In the genomic region with DNA sequence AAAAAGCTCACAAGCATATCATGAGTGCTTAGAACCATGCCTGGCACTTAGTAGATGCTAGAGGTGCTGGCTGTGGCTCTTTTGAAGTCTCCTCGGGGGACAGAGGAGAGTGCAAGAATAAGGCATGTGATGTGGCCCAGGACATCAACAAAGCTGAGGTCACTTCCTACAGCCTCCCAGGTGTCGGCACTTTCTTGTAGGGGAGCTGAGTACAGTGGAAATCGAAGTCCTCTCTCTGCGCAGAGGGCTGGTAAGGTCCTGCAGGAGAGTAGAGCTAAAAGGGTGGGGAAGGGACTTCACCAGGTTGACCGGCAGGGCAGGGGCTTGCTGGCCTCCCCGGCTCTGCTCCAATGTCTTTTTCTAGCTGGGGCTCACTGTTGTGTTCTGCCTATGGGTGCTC, we compare ENCODE assay signal across 21 cellular contexts. TPM values are rescaled to one million over a fixed set of nuclear protein-coding genes. Genes with fewer than 3 reads are reported as not detected.
DNase-seq lines count a peak whose midpoint lies in the region; ATAC-seq, FAIRE-seq and TF ChIP-seq lines count a peak whose summit lies in the region.
"Had no signal": no experiment of that assay in that cellular context is flagged by ENCODE, and none has a peak within 500 bp of the region (broad histone marks: within the 10 kb centered on the region; RNA-seq: fewer than 3 reads in every experiment).

No MANE protein-coding gene starts in this region.

- no peaks in the 10 kb centered on the region for H3K9me3 ChIP-seq in HepG2 (ENCODE audit: low read length)
- no peaks in the 10 kb centered on the region for H3K9me3 ChIP-seq in right lobe of liver
- H3K9me3 ChIP-seq in kidney (ENCODE audit: control insufficient read depth in 1 of 2, low read length in 2 of 2): no peaks in the 10 kb centered on the region
- H3K9me3 ChIP-seq in trophoblast cell (ENCODE audit: insufficient read depth, low read depth, low read length): no peaks in the 10 kb centered on the region
- H3K9me3 ChIP-seq: BLaER1 had no signal

- POLR2A ChIA-PET in HepG2 (lab: Yijun Ruan, JAX): interaction anchor here (1.0 to 6.4 kb wide), 8 partner anchors 8 to 49 kb away, joined by 3 to 72 read pairs (median 9); a partner anchor contains a TSS

- no peak overlapping the region for H3K4me3 ChIP-seq in HepG2 (replicated peaks in 1 of 3; ENCODE audit: insufficient read depth in 1 of 3, low read depth in 2 of 3, low read length in 3 of 3)
- H3K4me3 ChIP-seq in right lobe of liver: no peak overlapping the region
- H3K4me3 ChIP-seq in kidney (ENCODE audit: low read length in 2 of 2): no peak overlapping the region
- H3K4me3 ChIP-seq in trophoblast cell (ENCODE audit: low read depth, low read length): no peak overlapping the region
- H3K4me3 ChIP-seq: BLaER1, K562 had no signal

- H3K36me3 ChIP-seq in HepG2 (replicated peaks in 1 of 2; ENCODE audit: control insufficient read depth in 1 of 2, insufficient read depth in 2 of 2, low read length in 2 of 2) (peaks cover 3 to 38% of the 10 kb centered on the region in 2 experiments; a peak in 4 of 5 replicates), right lobe of liver (no peaks in the 10 kb centered on the region), kidney (ENCODE audit: control insufficient read depth in 1 of 2, insufficient read depth in 2 of 2, low read length in 2 of 2) (peaks cover 4 to 9% of the 10 kb centered on the region in 2 donors), trophoblast cell (ENCODE audit: control insufficient read depth in 1 of 2, insufficient read depth in 2 of 2, low read length in 2 of 2) (no peaks in the 10 kb centered on the region)
- H3K36me3 ChIP-seq: BLaER1 had no signal

- no peak overlapping the region for H2BK120ac ChIP-seq in trophoblast cell (ENCODE audit: insufficient read depth, low read length, poor library complexity)

- H3K79me2 ChIP-seq in HepG2 (ENCODE audit: insufficient read depth, low read length) (peaks cover 32% of the 10 kb centered on the region), trophoblast cell (ENCODE audit: control insufficient read depth, insufficient read depth, low read length, poor library complexity) (no peaks in the 10 kb centered on the region)

- H3K4ac ChIP-seq in trophoblast cell (ENCODE audit: low read depth, low read length): no peak overlapping the region

- no peak overlapping the region for H3K9ac ChIP-seq in HepG2 (ENCODE audit: insufficient read depth, low read depth, low read length)
- no peak overlapping the region for H3K9ac ChIP-seq in kidney (ENCODE audit: low read length in 2 of 2)
- H3K9ac ChIP-seq in trophoblast cell (ENCODE audit: low read length): no peak overlapping the region
- H3K9ac ChIP-seq: BLaER1 had no signal

- TF ChIP-seq RAD21 in HepG2 (CRISPR knock-in tag; IDR thresholded peaks at IDR 0.05): no peak

- H2BK5ac ChIP-seq in trophoblast cell (ENCODE audit: low read depth, low read length, poor library complexity): no peak overlapping the region

- H2AK5ac ChIP-seq in trophoblast cell (ENCODE audit: low read length): no peak overlapping the region

- ATAC-seq in HepG2: no peak
- ATAC-seq in right lobe of liver: no peak
- ATAC-seq in HG03342 (IDR thresholded peaks at IDR 0.05; ENCODE audit: unreplicated experiment): no peak
- ATAC-seq in GM18519 (IDR thresholded peaks at IDR 0.05; ENCODE audit: low FRiP score, unreplicated experiment): no peak
- ATAC-seq: CD8-positive, alpha-beta T cell; HCT116; K562 had no signal

- H3K79me1 ChIP-seq in trophoblast cell (ENCODE audit: low read length): peaks cover 12% of the 10 kb centered on the region

- no peak overlapping the region for H4K91ac ChIP-seq in trophoblast cell (ENCODE audit: low read depth, low read length)

- in situ Hi-C loops in HepG2 (cut with HindIII; ENCODE audit: extremely low pct_ligation_motif_present, low pct_unique_long_range_greater_than_20kb): no loop called here

- TF ChIP-seq EP300 in HepG2 (IDR thresholded peaks at IDR 0.05; ENCODE audit: low read depth in 2 of 2, low read length in 2 of 2): no peak
- TF ChIP-seq EP300 in HepG2 (CRISPR knock-in tag; IDR thresholded peaks at IDR 0.05; ENCODE audit: borderline replicate concordance): no peak

- no peaks in the 10 kb centered on the region for H3K27me3 ChIP-seq in HepG2 (ENCODE audit: control insufficient read depth in 1 of 2, insufficient read depth in 2 of 2, low read length in 2 of 2)
- H3K27me3 ChIP-seq in right lobe of liver: no peaks in the 10 kb centered on the region
- no peaks in the 10 kb centered on the region for H3K27me3 ChIP-seq in trophoblast cell (ENCODE audit: insufficient read depth, low read length)
- H3K27me3 ChIP-seq: BLaER1 had no signal

- H3K27ac ChIP-seq in HepG2 (ENCODE audit: extremely low read length, insufficient read depth, low read length) (peak overlapping the region; percentile 60), right lobe of liver (peak overlapping the region in 1 of 3 donors; percentile 35), VCaP (peak overlapping the region; percentile 37; the same call in 1 of the 2 replicates), kidney (ENCODE audit: low read depth in 2 of 2, low read length in 2 of 2) (peak overlapping the region; percentile 85), trophoblast cell (ENCODE audit: low read depth, low read length) (no peak overlapping the region)
- H3K27ac ChIP-seq: BLaER1, HL-60 had no signal

- no peak overlapping the region for H3K14ac ChIP-seq in trophoblast cell (ENCODE audit: low read length)

- H3K18ac ChIP-seq in trophoblast cell (ENCODE audit: low read length): no peak overlapping the region

- DNase-seq in HepG2 (ENCODE audit: low spot score): no peak
- DNase-seq in right lobe of liver: no peak
- no peak for DNase-seq in kidney
- no peak for DNase-seq in trophoblast cell
- DNase-seq in SIG-M5 (lab: John Stamatoyannopoulos, UW): no peak
- DNase-seq: 8988T; Calu3; CD8-positive, alpha-beta T cell; GDM1; HFFc6; IMR-90 had no signal

- no peak for TF ChIP-seq CTCF in HepG2 (CRISPR knock-in tag; IDR thresholded peaks at IDR 0.05)
- no peak for TF ChIP-seq CTCF in right lobe of liver (IDR thresholded peaks at IDR 0.05)
- no peak for TF ChIP-seq CTCF in VCaP (conservative IDR thresholded peaks at IDR 0.05)
- TF ChIP-seq CTCF in kidney (IDR thresholded peaks at IDR 0.05; ENCODE audit: borderline replicate concordance, extremely low read depth, insufficient read depth): no peak

- intact Hi-C loops in HepG2 (cut with micrococcal nuclease; ENCODE audit: unreplicated experiment): no loop called here
- intact Hi-C loops in right lobe of liver (cut with DNase I): no loop called here
- intact Hi-C loops in kidney (cut with DNase I): no loop called here

- H4K20me1 ChIP-seq in HepG2 (ENCODE audit: insufficient read depth, low read length): no peaks in the 10 kb centered on the region
- H4K20me1 ChIP-seq: BLaER1 had no signal

- H3K4me1 ChIP-seq in HepG2 (ENCODE audit: insufficient read depth, low read length) (peaks cover 95% of the 10 kb centered on the region), right lobe of liver (peaks cover 0 to 28% (median 9%) of the 10 kb centered on the region in 4 donors), kidney (ENCODE audit: control insufficient read depth in 1 of 2, insufficient read depth in 1 of 2, low read depth in 1 of 2, low read length in 2 of 2) (peaks cover 0 to 8% of the 10 kb centered on the region in 2 donors), trophoblast cell (ENCODE audit: control insufficient read depth in 1 of 2, insufficient read depth in 2 of 2, low read length in 2 of 2) (peaks cover 24 to 32% of the 10 kb centered on the region in 2 experiments)
- H3K4me1 ChIP-seq: BLaER1 had no signal

- 92% methylated on average over 6 of the region's 6 CpGs for WGBS in HepG2 (ENCODE audit: low lambda C conversion rate)
- WGBS in right lobe of liver (ENCODE audit: insufficient coverage, low coverage, low lambda C conversion rate, missing lambda C conversion rate): 66% methylated on average over 4 of the region's 6 CpGs
- WGBS in trophoblast cell (ENCODE audit: extremely low coverage, insufficient coverage, insufficient read length): no CpG with 5 or more reads among the region's 6 CpGs

- BruUV-seq in HepG2 (replicated peaks; lab: Mats Ljungman, UMichigan): no TSS peak

- H4K12ac ChIP-seq in trophoblast cell (ENCODE audit: low read depth, low read length): no peak overlapping the region

- H4K8ac ChIP-seq in trophoblast cell (ENCODE audit: low read depth, low read length): no peak overlapping the region

- no peak overlapping the region for H2AFZ ChIP-seq in HepG2 (ENCODE audit: low read length)
- H2AFZ ChIP-seq in trophoblast cell (ENCODE audit: insufficient read depth, low read length, poor library complexity): no peak overlapping the region

- no peak for TF ChIP-seq POLR2A in HepG2 (IDR thresholded peaks at IDR 0.05; ENCODE audit: insufficient read depth in 1 of 2, low read depth in 2 of 2, low read length in 2 of 2)
- TF ChIP-seq POLR2A in right lobe of liver (IDR thresholded peaks at IDR 0.05): no peak

- FAIRE-seq in HepG2 (lab: Jason Lieb, UNC) (no peak), kidney (lab: Jason Lieb, UNC) (no peak)
- FAIRE-seq: GM12892, K562 had no signal

- H2BK12ac ChIP-seq in trophoblast cell (ENCODE audit: low read length): peak overlapping the region; percentile 0

- H3K23ac ChIP-seq in trophoblast cell (ENCODE audit: low read length): no peak overlapping the region

- peak overlapping the region; percentile 33 for H3K4me2 ChIP-seq in HepG2 (ENCODE audit: low read depth, low read length)
- H3K4me2 ChIP-seq in trophoblast cell (ENCODE audit: low read length): no peak overlapping the region
- H3K4me2 ChIP-seq: BLaER1 had no signal

- CTCF ChIA-PET in HepG2 (lab: Yijun Ruan, JAX; ENCODE audit: low intra/inter-chr PET ratio, low total read pairs): no interaction called here

RNA-seq across cellular contexts. Expression of a gene that starts 11.2 kb away (rescaled TPM):
- 27.9 and 66.5 TPM in 2 replicates for total RNA-seq in HepG2 (2016; rRNA removed; fragmentation: Illumina TruSeq; extraction: Trizol)
- total RNA-seq in HepG2 (2016; cell fraction: cytosol; rRNA removed; fragmentation: Illumina TruSeq; extraction: Trizol; ENCODE audit: low read depth): 23.8 and 30.4 TPM in 2 replicates
- 29.2 and 65.4 TPM in 2 replicates for total RNA-seq in HepG2 (2016; cell fraction: insoluble cytoplasmic fraction; rRNA removed; fragmentation: Illumina TruSeq; extraction: Trizol)
- total RNA-seq in HepG2 (2016; cell fraction: membrane; rRNA removed; fragmentation: Illumina TruSeq; extraction: Trizol): 25.6 and 35.7 TPM in 2 replicates
- total RNA-seq in HepG2 (2016; cell fraction: nucleus; rRNA removed; fragmentation: Illumina TruSeq; extraction: Trizol): 59.9 and 65.1 TPM in 2 replicates
- polyA plus RNA-seq in HepG2 (2011; rRNA removed): 63.3 and 76.0 TPM in 2 replicates
- 40.8 and 74.9 TPM in 2 replicates for polyA plus RNA-seq in HepG2 (2011; cell fraction: cytosol; rRNA removed)
- polyA plus RNA-seq in HepG2 (2011; cell fraction: nucleus; rRNA removed): 88.1 and 138 TPM in 2 replicates
- polyA plus RNA-seq in HepG2 (2012): 42.2 and 59.1 TPM in 2 replicates
- 25.1 and 35.1 TPM in 2 replicates for polyA plus RNA-seq in HepG2 (2016; cell fraction: cytosol; fragmentation: Illumina TruSeq; extraction: Trizol; ENCODE audit: low read depth)
- 30.5 and 31.8 TPM in 2 replicates for polyA plus RNA-seq in HepG2 (2016; cell fraction: insoluble cytoplasmic fraction; fragmentation: Illumina TruSeq; extraction: Trizol; ENCODE audit: low read depth)
- polyA plus RNA-seq in HepG2 (2016; cell fraction: membrane; fragmentation: Illumina TruSeq; extraction: Trizol; ENCODE audit: low read depth): 24.6 and 30.2 TPM in 2 replicates
- 99.0 and 99.2 TPM in 2 replicates for polyA plus RNA-seq in HepG2 (2016; cell fraction: nucleus; fragmentation: Illumina TruSeq; extraction: Trizol; ENCODE audit: insufficient read depth, low read depth)
- polyA minus RNA-seq in HepG2 (2011; rRNA and poly(A)+ RNA removed; ENCODE audit: low replicate concordance): 0.42 and 193 TPM in 2 replicates
- polyA minus RNA-seq in HepG2 (2011; cell fraction: cytosol; rRNA and poly(A)+ RNA removed): 32.3 and 43.5 TPM in 2 replicates
- 50.4 and 63.9 TPM in 2 replicates for polyA minus RNA-seq in HepG2 (2011; cell fraction: nucleus; rRNA and poly(A)+ RNA removed)
- 10 to 100 TPM in 3 of 6 experiments, 1 to 10 TPM in 3; 3.7 to 14.6 (median 9.3) TPM for total RNA-seq in right lobe of liver
- 31.5 TPM for total RNA-seq in kidney
- polyA plus RNA-seq in kidney (ENCODE audit: insufficient read depth, low read depth, low replicate concordance): 241 TPM
- 2.9 and 3.4 TPM in 2 replicates for polyA plus RNA-seq in trophoblast cell (2013)
- total RNA-seq: Calu3, H4, HT1080 had no signal

RNA-seq across cellular contexts. Expression of a gene that starts 49.2 kb away (rescaled TPM):
- total RNA-seq in HepG2 (2016; rRNA removed; fragmentation: Illumina TruSeq; extraction: Trizol): 25.5 and 31.0 TPM in 2 replicates
- 5.6 and 7.0 TPM in 2 replicates for total RNA-seq in HepG2 (2016; cell fraction: cytosol; rRNA removed; fragmentation: Illumina TruSeq; extraction: Trizol; ENCODE audit: low read depth)
- total RNA-seq in HepG2 (2016; cell fraction: insoluble cytoplasmic fraction; rRNA removed; fragmentation: Illumina TruSeq; extraction: Trizol): 26.0 and 33.1 TPM in 2 replicates
- total RNA-seq in HepG2 (2016; cell fraction: membrane; rRNA removed; fragmentation: Illumina TruSeq; extraction: Trizol): 12.6 and 14.4 TPM in 2 replicates
- 15.4 and 17.9 TPM in 2 replicates for total RNA-seq in HepG2 (2016; cell fraction: nucleus; rRNA removed; fragmentation: Illumina TruSeq; extraction: Trizol)
- polyA plus RNA-seq in HepG2 (2011; rRNA removed): 11.3 and 12.9 TPM in 2 replicates
- 9.0 and 10.2 TPM in 2 replicates for polyA plus RNA-seq in HepG2 (2011; cell fraction: cytosol; rRNA removed)
- 4.4 and 5.3 TPM in 2 replicates for polyA plus RNA-seq in HepG2 (2011; cell fraction: nucleus; rRNA removed)
- polyA plus RNA-seq in HepG2 (2012): 10.7 and 12.3 TPM in 2 replicates
- polyA plus RNA-seq in HepG2 (2016; cell fraction: cytosol; fragmentation: Illumina TruSeq; extraction: Trizol; ENCODE audit: low read depth): 3.9 and 4.7 TPM in 2 replicates
- polyA plus RNA-seq in HepG2 (2016; cell fraction: insoluble cytoplasmic fraction; fragmentation: Illumina TruSeq; extraction: Trizol; ENCODE audit: low read depth): 28.1 and 30.7 TPM in 2 replicates
- 7.3 and 9.0 TPM in 2 replicates for polyA plus RNA-seq in HepG2 (2016; cell fraction: membrane; fragmentation: Illumina TruSeq; extraction: Trizol; ENCODE audit: low read depth)
- polyA plus RNA-seq in HepG2 (2016; cell fraction: nucleus; fragmentation: Illumina TruSeq; extraction: Trizol; ENCODE audit: insufficient read depth, low read depth): 18.2 and 18.6 TPM in 2 replicates
- 9.2 and 11.2 TPM in 2 replicates for polyA minus RNA-seq in HepG2 (2011; rRNA and poly(A)+ RNA removed; ENCODE audit: low replicate concordance)
- 10.6 and 11.6 TPM in 2 replicates for polyA minus RNA-seq in HepG2 (2011; cell fraction: cytosol; rRNA and poly(A)+ RNA removed)
- polyA minus RNA-seq in HepG2 (2011; cell fraction: nucleus; rRNA and poly(A)+ RNA removed): 12.6 and 13.1 TPM in 2 replicates
- 1 to 10 TPM; 3.1 to 10.0 (median 5.2) TPM for total RNA-seq in right lobe of liver
- total RNA-seq in kidney: 11.0 TPM
- 9.3 TPM for polyA plus RNA-seq in kidney (ENCODE audit: insufficient read depth, low read depth, low replicate concordance)
- polyA plus RNA-seq in trophoblast cell (2013): 11.1 and 11.8 TPM in 2 replicates
